In the genomic region with DNA sequence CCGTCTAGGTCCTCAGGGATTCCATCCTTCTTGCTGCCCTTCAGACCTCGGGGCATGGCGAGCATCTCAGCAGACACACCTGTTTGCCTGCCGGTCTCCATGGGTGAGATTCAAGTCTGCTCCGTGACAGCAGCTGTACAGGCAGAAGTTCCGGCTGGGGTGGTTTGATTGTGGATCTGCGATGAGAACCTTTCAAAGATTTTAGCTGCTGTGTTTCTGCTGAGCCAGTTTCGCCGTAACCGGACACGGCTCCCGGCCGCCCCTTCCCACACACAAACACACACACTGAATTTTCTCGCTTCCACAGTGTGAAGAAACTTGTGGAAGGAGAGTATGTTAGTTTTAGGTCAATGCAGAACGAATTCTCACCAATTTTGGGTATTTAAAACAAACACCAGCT, we compare ENCODE assay signal across 15 cellular contexts. TPM values are rescaled to one million over a fixed set of nuclear protein-coding genes. Genes with fewer than 3 reads are reported as not detected.
"Had no signal": no experiment of that assay in that cellular context is flagged by ENCODE, and none has a peak within 500 bp of the region (broad histone marks: within the 10 kb centered on the region; RNA-seq: fewer than 3 reads in every experiment).

Gene TAF11L10, minus strand, starts transcription at position 101 of the 400 bp plus-strand sequence.

RNA-seq across cellular contexts. Expression of gene TAF11L10, which starts in this region (rescaled TPM):
- total RNA-seq: activated B cell treated with CpG ODN at 0.5 μM for 24 hours; activated CD4-positive, alpha-beta memory T cell treated with anti-CD3 and anti-CD28 coated beads for 36 hours; activated CD4-positive, alpha-beta memory T cell treated with anti-CD3 and anti-CD28 coated beads, Interleukin-2, amount 10 ng/mL, durations not matched to agents 7 days and 5 days; activated CD4-positive, alpha-beta T cell treated with anti-CD3 and anti-CD28 coated beads for 36 hours; activated CD4-positive, alpha-beta T cell treated with anti-CD3 and anti-CD28 coated beads, Interleukin-2, amount 10 ng/mL, durations not matched to agents 24 days and 14 days; activated CD4-positive, alpha-beta T cell treated with anti-CD3 and anti-CD28 coated beads, Interleukin-2, amount 10 ng/mL, durations not matched to agents 7 days and 5 days; activated CD8-positive, alpha-beta memory T cell treated with anti-CD3 and anti-CD28 coated beads for 36 hours; activated CD8-positive, alpha-beta memory T cell treated with anti-CD3 and anti-CD28 coated beads, Interleukin-2, amount 10 ng/mL, durations not matched to agents 7 days and 5 days; activated CD8-positive, alpha-beta T cell treated with anti-CD3 and anti-CD28 coated beads for 36 hours; activated CD8-positive, alpha-beta T cell treated with anti-CD3 and anti-CD28 coated beads, Interleukin-2, amount 10 ng/mL, durations not matched to agents 7 days and 5 days; T-cell; T-helper 1 cell treated with Interleukin-12 subunit alpha and Interleukin-12 subunit beta and Interleukin-4 antibody, amounts not matched to agents 30 ng/mL and 1 ng/mL, for 36 hours; T-helper 17 cell; T-helper 2 cell treated with Interferon-gamma antibody and Interleukin-4, amounts not matched to agents 100 ng/mL and 5 ng/mL, for 36 hours; WTC11 had no signal
